Comparison of ENCODE assay signal across 3 cellular contexts in genomic region chrX:44016906-44017305, GRCh38. TPM values are rescaled to one million over a fixed set of nuclear protein-coding genes. Genes with fewer than 3 reads are reported as not detected.
"Had no signal": no experiment of that assay in that cellular context is flagged by ENCODE, and none has a peak within 500 bp of the region (broad histone marks: within the 10 kb centered on the region; RNA-seq: fewer than 3 reads in every experiment).

No MANE protein-coding gene starts in this region.

- H3K4me3 ChIP-seq: GM12878 had no signal

- ATAC-seq: GM12878 had no signal

- DNase-seq: GDM1, GF-D8 had no signal

RNA-seq across cellular contexts. Expression of gene NDP, which starts 43.7 kb away (rescaled TPM):
- total RNA-seq: GM12878 had no signal
